2 cellular contexts compared by ENCODE assay signal in the genomic region with DNA sequence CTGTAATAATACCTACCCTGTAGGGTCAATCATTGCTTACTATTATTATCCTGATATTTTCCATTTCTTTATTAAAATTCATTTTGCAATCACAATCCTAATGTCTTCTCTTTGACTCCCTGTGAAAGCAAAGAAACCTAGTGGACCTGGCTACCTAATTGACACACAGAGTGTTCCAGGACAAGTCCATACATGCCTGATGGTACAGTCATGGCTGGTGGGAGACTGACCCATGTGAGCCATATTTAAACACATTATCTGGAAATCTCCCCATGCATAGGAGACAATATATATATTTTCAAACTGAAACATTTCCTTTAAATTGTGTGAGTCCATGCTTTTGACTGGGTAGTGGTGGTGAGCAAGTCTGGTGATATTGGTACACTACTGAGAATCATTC.
TF ChIP-seq lines count a peak whose summit lies in the region.

No MANE protein-coding gene starts in this region.

TF ChIP-seq in SK-N-SH treated with all-trans-retinoic acid at 6 μM for 48 hours, 23 proteins besides CTCF, POLR2A, EP300 and RAD21 (continued from another document):
- TF ChIP-seq, protein P1, sequence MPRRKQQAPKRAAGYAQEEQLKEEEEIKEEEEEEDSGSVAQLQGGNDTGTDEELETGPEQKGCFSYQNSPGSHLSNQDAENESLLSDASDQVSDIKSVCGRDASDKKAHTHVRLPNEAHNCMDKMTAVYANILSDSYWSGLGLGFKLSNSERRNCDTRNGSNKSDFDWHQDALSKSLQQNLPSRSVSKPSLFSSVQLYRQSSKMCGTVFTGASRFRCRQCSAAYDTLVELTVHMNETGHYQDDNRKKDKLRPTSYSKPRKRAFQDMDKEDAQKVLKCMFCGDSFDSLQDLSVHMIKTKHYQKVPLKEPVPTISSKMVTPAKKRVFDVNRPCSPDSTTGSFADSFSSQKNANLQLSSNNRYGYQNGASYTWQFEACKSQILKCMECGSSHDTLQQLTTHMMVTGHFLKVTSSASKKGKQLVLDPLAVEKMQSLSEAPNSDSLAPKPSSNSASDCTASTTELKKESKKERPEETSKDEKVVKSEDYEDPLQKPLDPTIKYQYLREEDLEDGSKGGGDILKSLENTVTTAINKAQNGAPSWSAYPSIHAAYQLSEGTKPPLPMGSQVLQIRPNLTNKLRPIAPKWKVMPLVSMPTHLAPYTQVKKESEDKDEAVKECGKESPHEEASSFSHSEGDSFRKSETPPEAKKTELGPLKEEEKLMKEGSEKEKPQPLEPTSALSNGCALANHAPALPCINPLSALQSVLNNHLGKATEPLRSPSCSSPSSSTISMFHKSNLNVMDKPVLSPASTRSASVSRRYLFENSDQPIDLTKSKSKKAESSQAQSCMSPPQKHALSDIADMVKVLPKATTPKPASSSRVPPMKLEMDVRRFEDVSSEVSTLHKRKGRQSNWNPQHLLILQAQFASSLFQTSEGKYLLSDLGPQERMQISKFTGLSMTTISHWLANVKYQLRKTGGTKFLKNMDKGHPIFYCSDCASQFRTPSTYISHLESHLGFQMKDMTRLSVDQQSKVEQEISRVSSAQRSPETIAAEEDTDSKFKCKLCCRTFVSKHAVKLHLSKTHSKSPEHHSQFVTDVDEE (CRISPR knock-in tag; IDR thresholded peaks at IDR 0.05) = no peak
- no peak for TF ChIP-seq ZFP30 (CRISPR knock-in tag; IDR thresholded peaks at IDR 0.05)
- TF ChIP-seq PPARA (CRISPR knock-in tag; IDR thresholded peaks at IDR 0.05; ENCODE audit: borderline replicate concordance) = no peak
- no peak for TF ChIP-seq ISL1 (CRISPR knock-in tag; IDR thresholded peaks at IDR 0.05)
- TF ChIP-seq BACH2 (CRISPR knock-in tag; IDR thresholded peaks at IDR 0.05; ENCODE audit: borderline replicate concordance) = no peak
- no peak for TF ChIP-seq CSDC2 (CRISPR knock-in tag; IDR thresholded peaks at IDR 0.05)
- TF ChIP-seq ESRRG (CRISPR knock-in tag; IDR thresholded peaks at IDR 0.05) = no peak
- no peak for TF ChIP-seq ZNF565 (CRISPR knock-in tag; conservative IDR thresholded peaks at IDR 0.05; ENCODE audit: low read depth)

TF ChIP-seq in WTC11, 78 proteins besides CTCF, POLR2A, EP300 and RAD21 (continued from another document):
- TF ChIP-seq ERG (CRISPR knock-in tag; IDR thresholded peaks at IDR 0.05) (no peak), NFE2L1 (CRISPR knock-in tag; IDR thresholded peaks at IDR 0.05) (no peak), ZBTB43 (CRISPR knock-in tag; IDR thresholded peaks at IDR 0.05) (no peak), ELF4 (CRISPR knock-in tag; IDR thresholded peaks at IDR 0.05; ENCODE audit: low read depth) (no peak), GRHL2 (CRISPR knock-in tag; IDR thresholded peaks at IDR 0.05; ENCODE audit: insufficient replicate concordance, severe bottlenecking) (no peak)
- TF ChIP-seq, protein P2, sequence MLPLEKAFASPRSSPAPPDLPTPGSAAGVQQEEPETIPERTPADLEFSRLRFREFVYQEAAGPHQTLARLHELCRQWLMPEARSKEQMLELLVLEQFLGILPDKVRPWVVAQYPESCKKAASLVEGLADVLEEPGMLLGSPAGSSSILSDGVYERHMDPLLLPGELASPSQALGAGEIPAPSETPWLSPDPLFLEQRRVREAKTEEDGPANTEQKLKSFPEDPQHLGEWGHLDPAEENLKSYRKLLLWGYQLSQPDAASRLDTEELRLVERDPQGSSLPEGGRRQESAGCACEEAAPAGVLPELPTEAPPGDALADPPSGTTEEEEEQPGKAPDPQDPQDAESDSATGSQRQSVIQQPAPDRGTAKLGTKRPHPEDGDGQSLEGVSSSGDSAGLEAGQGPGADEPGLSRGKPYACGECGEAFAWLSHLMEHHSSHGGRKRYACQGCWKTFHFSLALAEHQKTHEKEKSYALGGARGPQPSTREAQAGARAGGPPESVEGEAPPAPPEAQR (CRISPR knock-in tag; IDR thresholded peaks at IDR 0.05) = no peak
